In genomic region chr22:26574001-26574723, GRCh38 we compare ENCODE assay signal across 19 cellular contexts. TPM values are rescaled to one million over a fixed set of nuclear protein-coding genes. Genes with fewer than 3 reads are reported as not detected.
DNase-seq lines count a peak whose midpoint lies in the region; ATAC-seq and TF ChIP-seq lines count a peak whose summit lies in the region.
"Had no signal": no experiment of that assay in that cellular context is flagged by ENCODE, and none has a peak within 500 bp of the region (broad histone marks: within the 10 kb centered on the region; RNA-seq: fewer than 3 reads in every experiment).

No MANE protein-coding gene starts in this region.

- peak overlapping the region; percentile 49 for H3K4me2 ChIP-seq in GM23338

- H3K27me3 Mint-ChIP-seq in GM23338 (ENCODE audit: insufficient read depth, low read depth, poor library complexity) (peaks cover 8% of the 10 kb centered on the region), immature natural killer cell (ENCODE audit: low read depth in 3 of 3) (peaks cover 0 to 5% (median 3%) of the 10 kb centered on the region in 3 donors)
- no peaks in the 10 kb centered on the region for H3K27me3 Mint-ChIP-seq in activated CD8-positive, alpha-beta T cell treated with anti-CD3 and anti-CD28 coated beads for 36 hours
- H3K27me3 Mint-ChIP-seq in stimulated activated memory B cell treated with anti-CD40 and anti-IgM and Interleukin-4, amounts not matched to agents 10 μg/mL and 1 μg/mL and 100 μg/mL, for 72 hours, result no peaks in the 10 kb centered on the region
- H3K27me3 Mint-ChIP-seq: central memory CD8-positive, alpha-beta T cell had no signal

- CTCF ChIA-PET in activated CD8-positive, alpha-beta T cell treated with anti-CD3 and anti-CD28 coated beads for 36 hours (lab: Charles Lee), result no interaction called here

- peaks cover 98% of the 10 kb centered on the region for H3K79me2 ChIP-seq in GM23338 (replicated peaks; ENCODE audit: insufficient read depth)

- H3K27ac Mint-ChIP-seq in GM23338 (peak overlapping the region; percentile 75), immature natural killer cell (peak overlapping the region; percentile 77 to 95 (median 88))
- peak overlapping the region; percentile 66 for H3K27ac Mint-ChIP-seq in activated CD8-positive, alpha-beta T cell treated with anti-CD3 and anti-CD28 coated beads for 36 hours
- peak overlapping the region; percentile 31 for H3K27ac Mint-ChIP-seq in stimulated activated memory B cell treated with anti-CD40 and anti-IgM and Interleukin-4, amounts not matched to agents 10 μg/mL and 1 μg/mL and 100 μg/mL, for 72 hours
- H3K27ac Mint-ChIP-seq: activated T-helper 2 cell treated with anti-CD3 and anti-CD28 coated beads, Interferon-gamma antibody, Interleukin-2, Interleukin-4, amounts not matched to agents 10 μg/mL and 5 μg/mL and 100 μg/mL, durations not matched to agents 14 hours and 24 hours and 36 hours had no signal

- H3K4me1 Mint-ChIP-seq in GM23338 (peaks cover 70% of the 10 kb centered on the region), immature natural killer cell (peaks cover 92% of the 10 kb centered on the region in 2 donors)
- peaks cover 72% of the 10 kb centered on the region for H3K4me1 Mint-ChIP-seq in activated CD8-positive, alpha-beta T cell treated with anti-CD3 and anti-CD28 coated beads for 36 hours (ENCODE audit: low read depth)
- peaks cover 35% of the 10 kb centered on the region for H3K4me1 Mint-ChIP-seq in stimulated activated memory B cell treated with anti-CD40 and anti-IgM and Interleukin-4, amounts not matched to agents 10 μg/mL and 1 μg/mL and 100 μg/mL, for 72 hours

- no peaks in the 10 kb centered on the region for H3K9me3 ChIP-seq in vagina
- H3K9me3 ChIP-seq: uterus had no signal

- H3K27me3 ChIP-seq in GM23338 (ENCODE audit: insufficient read depth), result no peaks in the 10 kb centered on the region
- no peaks in the 10 kb centered on the region for H3K27me3 ChIP-seq in vagina
- H3K27me3 ChIP-seq: uterus had no signal

- no peak overlapping the region for H2AFZ ChIP-seq in GM23338

- H3K36me3 Mint-ChIP-seq in GM23338 (ENCODE audit: low read depth), result peaks cover 52% of the 10 kb centered on the region
- peaks cover 31% of the 10 kb centered on the region for H3K36me3 Mint-ChIP-seq in activated CD8-positive, alpha-beta T cell treated with anti-CD3 and anti-CD28 coated beads for 36 hours (ENCODE audit: low read depth)
- H3K36me3 Mint-ChIP-seq in immature natural killer cell, result peaks cover 6 to 35% (median 26%) of the 10 kb centered on the region in 3 donors
- H3K36me3 Mint-ChIP-seq in stimulated activated memory B cell treated with anti-CD40 and anti-IgM and Interleukin-4, amounts not matched to agents 10 μg/mL and 1 μg/mL and 100 μg/mL, for 72 hours, result peaks cover 11% of the 10 kb centered on the region

- no peaks in the 10 kb centered on the region for H3K9me2 ChIP-seq in GM23338 (ENCODE audit: insufficient read depth)

- peaks cover 22% of the 10 kb centered on the region for H3F3A ChIP-seq in GM23338 (replicated peaks; ENCODE audit: low read depth)

- H3K36me3 ChIP-seq in GM23338 (ENCODE audit: insufficient read depth) (no peaks in the 10 kb centered on the region), vagina (no peaks in the 10 kb centered on the region)
- H3K36me3 ChIP-seq: uterus had no signal

- POLR2A ChIA-PET in activated CD8-positive, alpha-beta T cell treated with anti-CD3 and anti-CD28 coated beads for 36 hours (lab: Charles Lee), result no interaction called here

- H4K20me1 ChIP-seq in GM23338 (replicated peaks; ENCODE audit: insufficient read depth), result peaks cover 6% of the 10 kb centered on the region; the same call in 1 of the 2 replicates

- H3K4me3 ChIP-seq in GM23338 (no peak overlapping the region), vagina (no peak overlapping the region)
- H3K4me3 ChIP-seq: uterus had no signal

- TF ChIP-seq POLR2A in vagina (IDR thresholded peaks at IDR 0.05), result no peak

- no peak for TF ChIP-seq CTCF in GM23338 (conservative IDR thresholded peaks at IDR 0.05; ENCODE audit: low read depth in 2 of 2)
- no peak for TF ChIP-seq CTCF in activated CD8-positive, alpha-beta T cell treated with anti-CD3 and anti-CD28 coated beads for 36 hours (IDR thresholded peaks at IDR 0.05)
- TF ChIP-seq CTCF in vagina (IDR thresholded peaks at IDR 0.05), result no peak

- peak overlapping the region; percentile 46 for H3K27ac ChIP-seq in GM23338 (ENCODE audit: low read depth)
- no peak overlapping the region for H3K27ac ChIP-seq in vagina

- ATAC-seq in GM23338, result no peak
- no peak for ATAC-seq in activated CD8-positive, alpha-beta T cell treated with anti-CD3 and anti-CD28 coated beads for 36 hours
- ATAC-seq in stimulated activated memory B cell treated with anti-CD40 and anti-IgM and Interleukin-4, amounts not matched to agents 10 μg/mL and 1 μg/mL and 100 μg/mL, for 72 hours, result no peak
- no peak for ATAC-seq in left colon

- H3K4me1 ChIP-seq in GM23338 (ENCODE audit: insufficient read depth) (peaks cover 60% of the 10 kb centered on the region), vagina (no peaks in the 10 kb centered on the region)
- H3K4me1 ChIP-seq: uterus had no signal

- no peaks in the 10 kb centered on the region; the same call in 2 of the 3 replicates for H3K9me3 Mint-ChIP-seq in GM23338
- H3K9me3 Mint-ChIP-seq in activated CD8-positive, alpha-beta T cell treated with anti-CD3 and anti-CD28 coated beads for 36 hours, result no peaks in the 10 kb centered on the region
- no peaks in the 10 kb centered on the region for H3K9me3 Mint-ChIP-seq in immature natural killer cell
- H3K9me3 Mint-ChIP-seq in stimulated activated memory B cell treated with anti-CD40 and anti-IgM and Interleukin-4, amounts not matched to agents 10 μg/mL and 1 μg/mL and 100 μg/mL, for 72 hours, result no peaks in the 10 kb centered on the region
- H3K9me3 Mint-ChIP-seq: activated T-helper 2 cell treated with anti-CD3 and anti-CD28 coated beads, Interferon-gamma antibody, Interleukin-2, Interleukin-4, amounts not matched to agents 10 μg/mL and 5 μg/mL and 100 μg/mL, durations not matched to agents 14 hours and 24 hours and 36 hours; central memory CD8-positive, alpha-beta T cell had no signal

- intact Hi-C loops in activated CD8-positive, alpha-beta T cell treated with anti-CD3 and anti-CD28 coated beads for 36 hours (cut with micrococcal nuclease), result no loop called here
- intact Hi-C loops in left colon (cut with DNase I, micrococcal nuclease) (no loop called here), vagina (cut with DNase I) (no loop called here)

- DNase-seq in GM23338 (ENCODE audit: low spot score), result no peak
- DNase-seq in activated CD8-positive, alpha-beta T cell treated with anti-CD3 and anti-CD28 coated beads for 36 hours, result no peak
- DNase-seq in immature natural killer cell, result no peak
- no peak for DNase-seq in left colon
- no peak for DNase-seq in DMS114 treated with DMSO at 0.1 percent for 48 hours (lab: John Stamatoyannopoulos, UW; ENCODE audit: unreplicated experiment)
- DNase-seq in vagina (ENCODE audit: extremely low spot score in 2 of 2), result no peak
- DNase-seq: NCI-H1436 treated with DMSO at 0.1 percent for 48 hours, NCI-H2171 treated with DMSO at 0.1 percent for 48 hours, NCI-H748 treated with DMSO at 0.1 percent for 48 hours, right cardiac atrium, SHP77 treated with DMSO at 0.1 percent for 48 hours, T-helper 2 cell had no signal

- H3K4me3 Mint-ChIP-seq in GM23338 (no peak overlapping the region; the same call in 2 of the 3 replicates), immature natural killer cell (peak overlapping the region; percentile 57 to 80 (median 68))
- no peak overlapping the region for H3K4me3 Mint-ChIP-seq in activated CD8-positive, alpha-beta T cell treated with anti-CD3 and anti-CD28 coated beads for 36 hours
- no peak overlapping the region for H3K4me3 Mint-ChIP-seq in stimulated activated memory B cell treated with anti-CD40 and anti-IgM and Interleukin-4, amounts not matched to agents 10 μg/mL and 1 μg/mL and 100 μg/mL, for 72 hours
- H3K4me3 Mint-ChIP-seq: central memory CD8-positive, alpha-beta T cell had no signal

TF ChIP-seq in GM23338, 12 proteins besides CTCF, POLR2A, EP300 and RAD21 (continues in another document):
- TF ChIP-seq ZNF331 (CRISPR knock-in tag; IDR thresholded peaks at IDR 0.05; ENCODE audit: low read depth) (no peak), EZH2phosphoT487 (IDR thresholded peaks at IDR 0.05; ENCODE audit: unreplicated experiment) (no peak), ETS1 (IDR thresholded peaks at IDR 0.05) (no peak)

RNA-seq across cellular contexts. Expression of gene TPST2, which starts 15.8 kb away (rescaled TPM):
- 106 and 127 TPM in 2 replicates for total RNA-seq in GM23338 (2014; rRNA removed; shearing (Covaris generic))
- polyA plus RNA-seq in GM23338 (2016; fragmentation: Nextera tagmentation; extraction: Ambion mirVana) (37.9 and 43.1 TPM in 2 replicates), immature natural killer cell (100 to 1,000 TPM; 352 to 519 (median 512) TPM)
- 10 to 100 TPM; 30.7 to 33.6 TPM for total RNA-seq in activated CD8-positive, alpha-beta T cell treated with anti-CD3 and anti-CD28 coated beads for 36 hours
- total RNA-seq in left colon (10 to 100 TPM; 15.5 to 15.7 TPM), vagina (96.3 TPM)

RNA-seq across cellular contexts. Expression of gene CRYBB1, which starts 43.7 kb away (rescaled TPM):
- 1.6 and 2.4 TPM in 2 replicates for total RNA-seq in GM23338 (2014; rRNA removed; shearing (Covaris generic))
- polyA plus RNA-seq in GM23338 (2016; fragmentation: Nextera tagmentation; extraction: Ambion mirVana), result 3.0 and 3.7 TPM in 2 replicates
- total RNA-seq in activated CD8-positive, alpha-beta T cell treated with anti-CD3 and anti-CD28 coated beads for 36 hours, result not detected
- not detected for polyA plus RNA-seq in immature natural killer cell
- total RNA-seq in left colon, result under 1 TPM in 1 of 2 donors, not detected in 1; 0.36 TPM
- total RNA-seq in vagina, result not detected
- total RNA-seq: activated T-helper 2 cell treated with anti-CD3 and anti-CD28 coated beads, Interferon-gamma antibody, Interleukin-2, Interleukin-4, amounts not matched to agents 10 μg/mL and 5 μg/mL and 100 μg/mL, durations not matched to agents 14 hours and 24 hours and 36 hours; M059J; mononuclear cell had no signal

RNA-seq across cellular contexts. Expression of gene CRYBA4, which starts 47.6 kb away (rescaled TPM):
- total RNA-seq in GM23338 (2014; rRNA removed; shearing (Covaris generic)), result 1.7 TPM in 1 of 2 replicates, not detected in the other
- polyA plus RNA-seq in GM23338 (2016; fragmentation: Nextera tagmentation; extraction: Ambion mirVana), result 1.2 and 1.5 TPM in 2 replicates
- total RNA-seq in activated CD8-positive, alpha-beta T cell treated with anti-CD3 and anti-CD28 coated beads for 36 hours, result not detected
- polyA plus RNA-seq in immature natural killer cell, result under 1 TPM in 2 of 3 donors, not detected in 1; 0.46 to 0.95 TPM
- not detected for total RNA-seq in left colon
- not detected for total RNA-seq in vagina
- total RNA-seq: activated T-helper 2 cell treated with anti-CD3 and anti-CD28 coated beads, Interferon-gamma antibody, Interleukin-2, Interleukin-4, amounts not matched to agents 10 μg/mL and 5 μg/mL and 100 μg/mL, durations not matched to agents 14 hours and 24 hours and 36 hours; M059J; mononuclear cell; omental fat pad; right cardiac atrium; uterus had no signal
- polyA plus RNA-seq: right cardiac atrium had no signal

Comparison
In these comparisons a context has a peak if more than half of its experiments do, and no peak if none do; other contexts are left out.
1. H3K27ac Mint-ChIP-seq: peak in every context shown above with its lines; median percentile 88 in immature natural killer cell; 75 in GM23338; 66 in activated CD8-positive, alpha-beta T cell treated with anti-CD3 and anti-CD28 coated beads for 36 hours; 31 in stimulated activated memory B cell treated with anti-CD40 and anti-IgM and Interleukin-4, amounts not matched to agents 10 μg/mL and 1 μg/mL and 100 μg/mL, for 72 hours.
2. H3K4me3 Mint-ChIP-seq: peak in immature natural killer cell (5 of 5); none in GM23338 (single experiment), activated CD8-positive, alpha-beta T cell treated with anti-CD3 and anti-CD28 coated beads for 36 hours (single experiment) and stimulated activated memory B cell treated with anti-CD40 and anti-IgM and Interleukin-4, amounts not matched to agents 10 μg/mL and 1 μg/mL and 100 μg/mL, for 72 hours (single experiment).